Comparison of ENCODE assay signal across 9 cellular contexts in the genomic region with DNA sequence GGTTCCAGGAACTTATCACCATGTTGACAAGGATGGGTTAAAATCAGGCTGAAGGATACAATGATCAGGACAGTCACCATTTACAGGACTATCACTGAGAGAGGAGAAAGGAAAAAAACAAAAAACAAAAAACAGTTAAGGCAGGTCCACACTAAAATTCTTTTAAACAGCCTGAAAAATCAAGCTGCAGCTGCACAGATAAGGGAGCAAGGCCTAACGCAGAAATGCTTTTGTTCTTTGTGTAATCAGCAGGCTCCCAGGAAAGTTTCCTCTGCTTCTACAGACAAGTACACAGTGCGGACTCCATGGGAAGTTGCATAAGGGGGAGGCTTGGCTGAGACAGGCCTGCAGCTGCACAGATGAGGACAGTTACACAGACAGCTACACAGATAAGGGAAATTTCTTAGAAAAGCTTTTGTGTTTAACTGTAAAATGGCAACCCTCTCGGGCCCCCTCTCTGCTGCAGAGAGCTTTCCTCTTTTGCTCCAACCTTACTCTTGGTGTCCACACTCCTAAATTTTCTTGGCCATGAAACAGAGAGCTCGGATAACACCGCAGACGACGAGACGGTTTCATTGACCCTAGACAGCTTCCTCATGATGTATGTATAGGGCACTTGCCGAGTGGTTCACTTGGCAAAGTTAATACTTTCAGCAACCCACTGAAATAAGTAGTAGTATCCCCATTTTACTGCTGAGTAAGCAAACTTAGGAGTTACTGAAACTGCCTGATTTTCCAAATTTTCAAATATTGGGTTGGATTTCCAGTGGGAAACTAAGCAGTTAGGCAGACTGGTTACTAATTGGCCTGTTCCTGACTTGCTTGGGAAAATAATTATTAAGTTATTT. TPM values are rescaled to one million over a fixed set of nuclear protein-coding genes. Genes with fewer than 3 reads are reported as not detected.
DNase-seq lines count a peak whose midpoint lies in the region; ATAC-seq, FAIRE-seq and TF ChIP-seq lines count a peak whose summit lies in the region.
"Had no signal": no experiment of that assay in that cellular context is flagged by ENCODE, and none has a peak within 500 bp of the region (broad histone marks: within the 10 kb centered on the region; RNA-seq: fewer than 3 reads in every experiment).

No MANE protein-coding gene starts in this region.

- H3K27me3 ChIP-seq in HepG2 (ENCODE audit: control insufficient read depth in 1 of 2, insufficient read depth in 2 of 2, low read length in 2 of 2) (no peaks in the 10 kb centered on the region), prostate gland (replicated peaks; ENCODE audit: insufficient read depth) (no peaks in the 10 kb centered on the region)

- intact Hi-C loops in HepG2 (cut with micrococcal nuclease; ENCODE audit: unreplicated experiment), result no loop called here
- intact Hi-C loops in prostate gland (cut with DNase I), result no loop called here

- peaks cover 7% of the 10 kb centered on the region for H3K27me3 Mint-ChIP-seq in type B pancreatic cell

- H2AFZ ChIP-seq in HepG2 (ENCODE audit: low read length), result peak overlapping the region; percentile 22

- no peak overlapping the region for H3K4me3 Mint-ChIP-seq in type B pancreatic cell
- H3K4me3 Mint-ChIP-seq: activated CD4-positive, alpha-beta T cell treated with anti-CD3 and anti-CD28 coated beads for 36 hours; stimulated activated naive CD8-positive, alpha-beta T cell treated with anti-CD3 and anti-CD28 coated beads, Interleukin-15, Interleukin-2, amounts not matched to agents 100 ng/mL and 50 ng/mL, for 24 hours had no signal

- no peaks in the 10 kb centered on the region for H3K9me3 ChIP-seq in HepG2 (ENCODE audit: low read length)
- H3K9me3 ChIP-seq in prostate gland, result no peaks in the 10 kb centered on the region

- peak overlapping the region; percentile 31 for H3K27ac ChIP-seq in HepG2 (ENCODE audit: extremely low read length, insufficient read depth, low read length)
- H3K27ac ChIP-seq in prostate gland, result no peak overlapping the region

- peak overlapping the region; percentile 75 for H3K27ac Mint-ChIP-seq in type B pancreatic cell
- H3K27ac Mint-ChIP-seq in activated naive CD4-positive, alpha-beta T cell treated with anti-CD3 and anti-CD28 coated beads, Interleukin-2, amount 50 U/mL, for 72 hours, result no peak overlapping the region
- H3K27ac Mint-ChIP-seq: activated CD4-positive, alpha-beta T cell treated with anti-CD3 and anti-CD28 coated beads for 36 hours; stimulated activated naive CD8-positive, alpha-beta T cell treated with anti-CD3 and anti-CD28 coated beads, Interleukin-15, Interleukin-2, amounts not matched to agents 100 ng/mL and 50 ng/mL, for 24 hours had no signal

- FAIRE-seq in HepG2 (lab: Jason Lieb, UNC), result peak; percentile 94

- DNase-seq in NB4 (ENCODE audit: low read depth), result peak; percentile 75
- peak; percentile 94 for DNase-seq in choroid plexus epithelial cell (ENCODE audit: low read depth)
- DNase-seq in HepG2 (ENCODE audit: low spot score), result peak; percentile 92
- DNase-seq in type B pancreatic cell (ENCODE audit: extremely low spot score, unreplicated experiment), result no peak
- DNase-seq in activated naive CD4-positive, alpha-beta T cell treated with anti-CD3 and anti-CD28 coated beads, Interleukin-2, amount 50 U/mL, for 72 hours (ENCODE audit: low spot score in 2 of 2), result no peak
- DNase-seq in prostate gland (ENCODE audit: low spot score), result no peak
- no peak for DNase-seq in glomerular visceral epithelial cell (ENCODE audit: extremely low spot score)
- DNase-seq: activated CD4-positive, alpha-beta T cell treated with anti-CD3 and anti-CD28 coated beads for 36 hours had no signal

- under 1% methylated on average over 9 of the region's 9 CpGs for WGBS in HepG2 (ENCODE audit: low lambda C conversion rate)
- WGBS in prostate gland, result 42% methylated on average over 9 of the region's 9 CpGs

- no peaks in the 10 kb centered on the region for H3K36me3 Mint-ChIP-seq in type B pancreatic cell
- no peaks in the 10 kb centered on the region for H3K36me3 Mint-ChIP-seq in activated naive CD4-positive, alpha-beta T cell treated with anti-CD3 and anti-CD28 coated beads, Interleukin-2, amount 50 U/mL, for 72 hours

- H3K79me2 ChIP-seq in HepG2 (ENCODE audit: insufficient read depth, low read length), result no peaks in the 10 kb centered on the region

- TF ChIP-seq POLR2A in NB4 (IDR thresholded peaks at IDR 0.05; ENCODE audit: extremely low read depth, insufficient read length) (no peak), HepG2 (IDR thresholded peaks at IDR 0.05; ENCODE audit: insufficient read depth in 1 of 2, low read depth in 2 of 2, low read length in 2 of 2) (no peak), prostate gland (IDR thresholded peaks at IDR 0.05) (no peak)

- in situ Hi-C loops in HepG2 (cut with HindIII; ENCODE audit: extremely low pct_ligation_motif_present, low pct_unique_long_range_greater_than_20kb), result no loop called here

- TF ChIP-seq EP300 in HepG2 (IDR thresholded peaks at IDR 0.05; ENCODE audit: low read depth in 2 of 2, low read length in 2 of 2) (peak in 1 of 2 experiments; percentile 76; a peak in 2 of 4 replicates), HepG2 (CRISPR knock-in tag; IDR thresholded peaks at IDR 0.05; ENCODE audit: borderline replicate concordance) (peak; percentile 70; the same call in 1 of the 2 replicates)

- CTCF ChIA-PET in HepG2 (lab: Yijun Ruan, JAX; ENCODE audit: low intra/inter-chr PET ratio, low total read pairs), result no interaction called here

- no peak for TF ChIP-seq RAD21 in HepG2 (CRISPR knock-in tag; IDR thresholded peaks at IDR 0.05)

- ATAC-seq in HepG2, result peak; percentile 100
- no peak for ATAC-seq in activated naive CD4-positive, alpha-beta T cell treated with anti-CD3 and anti-CD28 coated beads, Interleukin-2, amount 50 U/mL, for 72 hours
- ATAC-seq: activated CD4-positive, alpha-beta T cell treated with anti-CD3 and anti-CD28 coated beads for 36 hours had no signal

- POLR2A ChIA-PET in HepG2 (lab: Yijun Ruan, JAX), result no interaction called here

- no TSS peak for BruUV-seq in HepG2 (replicated peaks; lab: Mats Ljungman, UMichigan)

- peaks cover 29% of the 10 kb centered on the region for H3K4me1 Mint-ChIP-seq in type B pancreatic cell (ENCODE audit: unreplicated experiment)
- H3K4me1 Mint-ChIP-seq: activated CD4-positive, alpha-beta T cell treated with anti-CD3 and anti-CD28 coated beads for 36 hours had no signal

- peaks cover 5% of the 10 kb centered on the region for H3K9me3 Mint-ChIP-seq in type B pancreatic cell
- H3K9me3 Mint-ChIP-seq in activated naive CD4-positive, alpha-beta T cell treated with anti-CD3 and anti-CD28 coated beads, Interleukin-2, amount 50 U/mL, for 72 hours, result no peaks in the 10 kb centered on the region
- H3K9me3 Mint-ChIP-seq: stimulated activated naive CD8-positive, alpha-beta T cell treated with anti-CD3 and anti-CD28 coated beads, Interleukin-15, Interleukin-2, amounts not matched to agents 100 ng/mL and 50 ng/mL, for 24 hours had no signal

- no peak overlapping the region for H3K4me3 ChIP-seq in NB4 (ENCODE audit: low read depth, low read length)
- no peak overlapping the region for H3K4me3 ChIP-seq in choroid plexus epithelial cell (ENCODE audit: low read depth, low read length)
- peak overlapping the region; percentile 33 to 56 (median 42) for H3K4me3 ChIP-seq in HepG2 (replicated peaks in 1 of 3; ENCODE audit: insufficient read depth in 1 of 3, low read depth in 2 of 3, low read length in 3 of 3)
- H3K4me3 ChIP-seq in prostate gland, result no peak overlapping the region

- no peaks in the 10 kb centered on the region for H3K36me3 ChIP-seq in HepG2 (replicated peaks in 1 of 2; ENCODE audit: control insufficient read depth in 1 of 2, insufficient read depth in 2 of 2, low read length in 2 of 2)
- no peaks in the 10 kb centered on the region for H3K36me3 ChIP-seq in prostate gland

- TF ChIP-seq CTCF in NB4 (IDR thresholded peaks at IDR 0.05; ENCODE audit: low read depth, low read length) (no peak), choroid plexus epithelial cell (conservative IDR thresholded peaks at IDR 0.05; ENCODE audit: low read depth, low read length) (no peak), HepG2 (CRISPR knock-in tag; IDR thresholded peaks at IDR 0.05) (no peak), type B pancreatic cell (conservative IDR thresholded peaks at IDR 0.05) (no peak), prostate gland (IDR thresholded peaks at IDR 0.05) (no peak)

- H4K20me1 ChIP-seq in HepG2 (ENCODE audit: insufficient read depth, low read length), result no peaks in the 10 kb centered on the region

- H3K9ac ChIP-seq in HepG2 (ENCODE audit: insufficient read depth, low read depth, low read length), result peak overlapping the region; percentile 52

- peak overlapping the region; percentile 82 for H3K4me2 ChIP-seq in HepG2 (ENCODE audit: low read depth, low read length)

- H3K4me1 ChIP-seq in HepG2 (ENCODE audit: insufficient read depth, low read length) (peaks cover 60% of the 10 kb centered on the region), prostate gland (replicated peaks) (no peaks in the 10 kb centered on the region)

RNA-seq across cellular contexts. Expression of gene PIWIL3, which starts 45.5 kb away (rescaled TPM):
- total RNA-seq in HepG2 (2016; rRNA removed; fragmentation: Illumina TruSeq; extraction: Trizol) (0.08 TPM in 1 of 2 replicates, not detected in the other), type B pancreatic cell (ENCODE audit: low replicate concordance) (not detected in 2 replicates), prostate gland (under 1 TPM in 1 of 2 donors, not detected in 1; 0.40 TPM)
- not detected in 2 replicates for total RNA-seq in HepG2 (2016; cell fraction: cytosol; rRNA removed; fragmentation: Illumina TruSeq; extraction: Trizol; ENCODE audit: low read depth)
- total RNA-seq in HepG2 (2016; cell fraction: insoluble cytoplasmic fraction; rRNA removed; fragmentation: Illumina TruSeq; extraction: Trizol), result not detected in 2 replicates
- total RNA-seq in HepG2 (2016; cell fraction: membrane; rRNA removed; fragmentation: Illumina TruSeq; extraction: Trizol), result not detected in 2 replicates
- not detected in 2 replicates for total RNA-seq in HepG2 (2016; cell fraction: nucleus; rRNA removed; fragmentation: Illumina TruSeq; extraction: Trizol)
- not detected in 2 replicates for polyA plus RNA-seq in HepG2 (2011; rRNA removed)
- not detected in 2 replicates for polyA plus RNA-seq in HepG2 (2011; cell fraction: cytosol; rRNA removed)
- polyA plus RNA-seq in HepG2 (2011; cell fraction: nucleus; rRNA removed), result not detected in 2 replicates
- not detected in 2 replicates for polyA plus RNA-seq in HepG2 (2012)
- polyA plus RNA-seq in HepG2 (2016; cell fraction: cytosol; fragmentation: Illumina TruSeq; extraction: Trizol; ENCODE audit: low read depth), result not detected in 2 replicates
- polyA plus RNA-seq in HepG2 (2016; cell fraction: insoluble cytoplasmic fraction; fragmentation: Illumina TruSeq; extraction: Trizol; ENCODE audit: low read depth), result not detected in 2 replicates
- not detected in 2 replicates for polyA plus RNA-seq in HepG2 (2016; cell fraction: membrane; fragmentation: Illumina TruSeq; extraction: Trizol; ENCODE audit: low read depth)
- not detected in 2 replicates for polyA plus RNA-seq in HepG2 (2016; cell fraction: nucleus; fragmentation: Illumina TruSeq; extraction: Trizol; ENCODE audit: insufficient read depth, low read depth)
- 0.23 TPM in 1 of 2 replicates, not detected in the other for polyA minus RNA-seq in HepG2 (2011; rRNA and poly(A)+ RNA removed; ENCODE audit: low replicate concordance)
- not detected in 2 replicates for polyA minus RNA-seq in HepG2 (2011; cell fraction: cytosol; rRNA and poly(A)+ RNA removed)
- not detected in 2 replicates for polyA minus RNA-seq in HepG2 (2011; cell fraction: nucleus; rRNA and poly(A)+ RNA removed)
- total RNA-seq in activated naive CD4-positive, alpha-beta T cell treated with anti-CD3 and anti-CD28 coated beads, Interleukin-2, amount 50 U/mL, for 72 hours, result not detected
- total RNA-seq: activated CD4-positive, alpha-beta T cell treated with anti-CD3 and anti-CD28 coated beads for 36 hours had no signal

Comparison
In these comparisons a context has a peak if more than half of its experiments do, and no peak if none do; other contexts are left out.
1. DNase-seq: peak in NB4 (single experiment), choroid plexus epithelial cell (single experiment) and HepG2 (single experiment); none in type B pancreatic cell (single experiment), activated naive CD4-positive, alpha-beta T cell treated with anti-CD3 and anti-CD28 coated beads, Interleukin-2, amount 50 U/mL, for 72 hours (0 of 2), prostate gland (single experiment) and glomerular visceral epithelial cell (single experiment).
2. H3K4me3 ChIP-seq: peak in HepG2 (3 of 3); none in NB4 (single experiment), choroid plexus epithelial cell (single experiment) and prostate gland (0 of 2).